ENCODE assay signal across 16 cellular contexts in the genomic region with DNA sequence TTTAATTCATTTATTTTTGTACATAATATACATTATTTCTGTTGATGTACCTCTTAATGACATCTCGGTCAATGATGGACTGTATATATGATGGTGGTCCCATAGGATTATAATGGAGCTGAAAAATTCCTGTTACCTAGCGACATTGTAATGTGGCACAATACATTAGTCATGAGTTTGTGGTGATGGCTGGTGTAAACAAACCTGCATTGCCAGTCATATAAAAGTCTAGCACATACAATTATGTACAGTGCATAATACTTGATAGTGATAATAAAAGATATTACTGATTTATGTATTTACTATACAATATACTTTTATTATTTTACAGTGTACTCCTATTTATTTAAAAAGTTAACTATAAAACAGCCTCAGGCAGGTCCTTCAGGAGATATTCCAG.
"Had no signal": no experiment of that assay in that cellular context is flagged by ENCODE, and none has a peak within 500 bp of the region (broad histone marks: within the 10 kb centered on the region; RNA-seq: fewer than 3 reads in every experiment).

No MANE protein-coding gene starts in this region.

- H3K27me3 ChIP-seq: ascending aorta, colonic mucosa, transverse colon had no signal

- DNase-seq: activated CD4-positive, alpha-beta memory T cell treated with anti-CD3 and anti-CD28 coated beads, Interleukin-2, amount 10 ng/mL, durations not matched to agents 7 days and 5 days; activated CD4-positive, alpha-beta T cell treated with anti-CD3 and anti-CD28 coated beads for 36 hours; activated CD8-positive, alpha-beta memory T cell treated with anti-CD3 and anti-CD28 coated beads, Interleukin-2, amount 50 U/mL, for 4 hours; colonic mucosa; effector CD4-positive, alpha-beta T cell; immature natural killer cell; occipital lobe; stimulated activated CD4-positive, alpha-beta T cell treated with anti-CD3 and anti-CD28 coated beads, Interleukin-2, amount 100 ng/mL, for 24 hours; stimulated activated naive B cell treated with anti-CD40 and anti-IgM and Interleukin-4, amounts not matched to agents 10 μg/mL and 1 μg/mL and 100 μg/mL, for 72 hours; T1000; transverse colon had no signal

- H3K27ac ChIP-seq: ascending aorta, colonic mucosa, prostate gland, transverse colon, VCaP had no signal

- H3K4me1 ChIP-seq: ascending aorta, colonic mucosa, prostate gland had no signal

- ATAC-seq: activated CD4-positive, alpha-beta T cell treated with anti-CD3 and anti-CD28 coated beads for 36 hours; natural killer cell treated with Interleukin-12 subunit alpha and Interleukin-12 subunit beta and Interleukin-15 and Interleukin-18, amount 100 ng/mL, for 72 hours; sciatic nerve; stimulated activated naive B cell treated with anti-CD40 and anti-IgM and Interleukin-4, amounts not matched to agents 10 μg/mL and 1 μg/mL and 100 μg/mL, for 72 hours had no signal

- H3K4me3 ChIP-seq: ascending aorta, colonic mucosa, prostate gland, transverse colon had no signal

- H3K36me3 ChIP-seq: colonic mucosa, prostate gland had no signal

- H3K9me3 ChIP-seq: ascending aorta, colonic mucosa, prostate gland, transverse colon had no signal
